17 cellular contexts compared by ENCODE assay signal in genomic region chr7:158843775-158844174, GRCh38.
"Had no signal": no experiment of that assay in that cellular context is flagged by ENCODE, and none has a peak within 500 bp of the region (broad histone marks: within the 10 kb centered on the region; RNA-seq: fewer than 3 reads in every experiment).

No MANE protein-coding gene starts in this region.

- H3K36me3 ChIP-seq: breast epithelium, gastrocnemius medialis, sigmoid colon, tibial artery had no signal

- H2AFZ ChIP-seq: parathyroid adenoma had no signal

- H3K4me3 ChIP-seq: coronary artery, gastrocnemius medialis, mucosa of descending colon, sigmoid colon, tibial artery had no signal

- H3K79me2 ChIP-seq: parathyroid adenoma had no signal

- H3K9me3 ChIP-seq: breast epithelium, gastrocnemius medialis, mucosa of descending colon, sigmoid colon, tibial artery had no signal

- H3K4me3 Mint-ChIP-seq: memory B cell, T-cell had no signal

- H3K9ac ChIP-seq: parathyroid adenoma had no signal

- DNase-seq: activated CD4-positive, alpha-beta T cell treated with anti-CD3 and anti-CD28 coated beads, Interleukin-2, amount 50 U/mL, for 1 hour; activated CD8-positive, alpha-beta memory T cell treated with anti-CD3 and anti-CD28 coated beads, Interleukin-2, amount 50 U/mL, for 4 hours; activated effector memory CD4-positive, alpha-beta T cell treated with anti-CD3 and anti-CD28 coated beads, Interleukin-2, amount 50 U/mL, for 16 hours; activated naive CD4-positive, alpha-beta T cell treated with anti-CD3 and anti-CD28 coated beads, Interleukin-2, amount 50 U/mL, for 16 hours; aorta; gastrocnemius medialis; mucosa of descending colon; naive B cell; sigmoid colon; stimulated activated CD4-positive, alpha-beta T cell treated with anti-CD3 and anti-CD28 coated beads, Interleukin-4, amount 100 ng/mL, for 4 hours; stimulated activated naive CD4-positive, alpha-beta T cell treated with Interleukin-2 at 50 U/mL for 16 hours; T-cell; tibial artery had no signal

- H3K27me3 ChIP-seq: breast epithelium, gastrocnemius medialis, sigmoid colon, tibial artery had no signal

- H3K4me1 ChIP-seq: breast epithelium, parathyroid adenoma had no signal

- H3K36me3 Mint-ChIP-seq: naive B cell, T-cell had no signal

- H3K4me1 Mint-ChIP-seq: memory B cell, naive B cell had no signal

- H3K9me3 Mint-ChIP-seq: memory B cell, T-cell had no signal

- ATAC-seq: gastrocnemius medialis, mucosa of descending colon, T-cell had no signal

- H3K27ac ChIP-seq: breast epithelium, coronary artery, gastrocnemius medialis, parathyroid adenoma, sigmoid colon, tibial artery had no signal

- H3K27me3 Mint-ChIP-seq: T-cell had no signal

- H3K27ac Mint-ChIP-seq: memory B cell, naive B cell had no signal
